In the genomic region with DNA sequence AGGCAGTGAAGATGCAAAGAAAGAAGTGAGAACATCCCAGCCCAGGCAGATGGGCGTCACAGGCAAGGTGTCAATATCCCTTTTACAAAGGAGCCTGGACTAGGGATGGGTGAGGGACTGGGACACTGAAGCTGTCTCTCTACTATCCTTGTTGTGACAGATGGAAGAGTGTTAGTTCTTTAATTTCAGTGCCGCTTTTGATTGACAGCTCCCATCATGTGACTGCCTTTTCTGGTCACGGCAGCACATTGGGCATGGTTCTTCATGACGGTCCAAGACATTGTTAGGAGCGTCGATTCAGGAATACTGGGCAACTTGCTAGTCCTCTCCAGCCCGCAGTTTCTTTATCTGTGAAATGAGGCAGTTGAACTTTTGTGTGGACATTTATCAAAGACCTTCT, we compare ENCODE assay signal across 27 cellular contexts.
"Had no signal": no experiment of that assay in that cellular context is flagged by ENCODE, and none has a peak within 500 bp of the region (broad histone marks: within the 10 kb centered on the region; RNA-seq: fewer than 3 reads in every experiment).

No MANE protein-coding gene starts in this region.

- H3K9me3 Mint-ChIP-seq: dendritic cell treated with granulocyte-macrophage colony-stimulating factor and Interleukin-4, amounts not matched to agents 40 ng/mL and 50 ng/mL, for 4 days; endodermal cell had no signal

- H3K27ac Mint-ChIP-seq: dendritic cell treated with granulocyte-macrophage colony-stimulating factor and Interleukin-4, amounts not matched to agents 40 ng/mL and 50 ng/mL, for 4 days; effector memory CD8-positive, alpha-beta T cell; endodermal cell; naive thymus-derived CD4-positive, alpha-beta T cell had no signal

- H3K36me3 ChIP-seq: colonic mucosa, esophagus squamous epithelium, gastrocnemius medialis, heart right ventricle, left lung, lower lobe of right lung had no signal

- H3K4me3 Mint-ChIP-seq: dendritic cell treated with granulocyte-macrophage colony-stimulating factor and Interleukin-4, amounts not matched to agents 40 ng/mL and 50 ng/mL, for 4 days; effector memory CD8-positive, alpha-beta T cell; endodermal cell; naive thymus-derived CD4-positive, alpha-beta T cell had no signal

- H3K4me1 Mint-ChIP-seq: endodermal cell; naive thymus-derived CD4-positive, alpha-beta T cell had no signal

- H3K27me3 ChIP-seq: colonic mucosa, esophagus squamous epithelium, gastrocnemius medialis, left lung had no signal

- H3K27ac ChIP-seq: colonic mucosa, epithelial cell of prostate, esophagus squamous epithelium, gastrocnemius medialis, heart right ventricle, left lung, lower lobe of right lung had no signal

- DNase-seq: colonic mucosa; cortex of kidney; effector CD8-positive, alpha-beta T cell; effector memory CD8-positive, alpha-beta T cell; endodermal cell; erythroblast; esophagus squamous epithelium; foreskin fibroblast; foreskin melanocyte; gastrocnemius medialis; glutamatergic neuron; head of caudate nucleus; heart right ventricle; hippocampal formation; left cardiac atrium; left lung; left ventricle myocardium superior; lower lobe of right lung; mesenchymal stem cell; midbrain; naive thymus-derived CD4-positive, alpha-beta T cell had no signal

- ATAC-seq: effector memory CD8-positive, alpha-beta T cell; esophagus mucosa; gastrocnemius medialis; heart right ventricle; left cardiac atrium; left lung; left ventricle myocardium superior; lower lobe of right lung; naive thymus-derived CD4-positive, alpha-beta T cell had no signal

- FAIRE-seq: endometrium, islet of Langerhans, keratinocyte had no signal

- H3K4me1 ChIP-seq: colonic mucosa, esophagus squamous epithelium, gastrocnemius medialis, heart right ventricle, left lung, lower lobe of right lung had no signal

- H3K9me3 ChIP-seq: colonic mucosa, esophagus squamous epithelium, gastrocnemius medialis, left lung, lower lobe of right lung had no signal

- H3K4me3 ChIP-seq: colonic mucosa, esophagus squamous epithelium, gastrocnemius medialis, heart right ventricle, left lung, lower lobe of right lung had no signal
